Comparison of ENCODE assay signal across 9 cellular contexts in the genomic region with DNA sequence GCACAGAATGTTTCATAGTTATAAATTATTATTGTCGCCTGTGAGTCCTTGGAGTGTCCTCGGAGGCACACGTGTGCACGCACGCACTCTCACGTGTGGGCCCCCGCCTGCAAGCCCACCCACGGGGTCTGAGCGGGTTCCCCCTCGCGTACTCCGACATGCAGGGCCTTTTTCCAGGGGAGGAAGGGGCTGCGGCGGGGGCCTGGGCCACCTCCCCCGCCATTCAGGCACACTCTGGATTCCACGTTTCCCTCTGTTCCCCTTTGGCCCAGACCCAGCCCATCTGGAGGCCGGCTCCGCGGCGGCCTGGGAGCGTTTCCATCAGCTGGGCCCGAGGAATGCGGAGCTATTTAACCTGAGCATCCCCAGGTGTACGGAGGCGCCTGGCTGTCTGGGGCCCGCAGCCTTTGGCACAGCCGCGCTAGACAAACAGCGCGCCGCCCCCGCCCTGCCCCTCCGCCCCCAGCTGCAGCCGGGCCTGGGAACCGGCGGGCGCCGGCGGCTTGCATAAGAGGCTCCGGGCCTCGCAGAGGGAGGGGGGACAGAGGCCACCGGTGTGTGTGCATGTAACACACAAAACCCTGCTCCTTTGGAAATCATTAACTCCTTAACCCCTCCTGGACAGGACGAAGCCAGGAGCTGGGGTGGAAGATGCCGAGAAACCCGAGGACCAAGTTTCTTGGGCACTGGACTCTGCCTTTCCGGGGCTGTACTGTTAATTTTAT. TPM values are rescaled to one million over a fixed set of nuclear protein-coding genes. Genes with fewer than 3 reads are reported as not detected.
DNase-seq lines count a peak whose midpoint lies in the region; ATAC-seq, FAIRE-seq and TF ChIP-seq lines count a peak whose summit lies in the region.
"Had no signal": no experiment of that assay in that cellular context is flagged by ENCODE, and none has a peak within 500 bp of the region (broad histone marks: within the 10 kb centered on the region; RNA-seq: fewer than 3 reads in every experiment).

No MANE protein-coding gene starts in this region.

- H3K9me3 ChIP-seq in WERI-Rb-1 (ENCODE audit: severe bottlenecking) (no peaks in the 10 kb centered on the region), left ventricle myocardium inferior (replicated peaks) (no peaks in the 10 kb centered on the region), prostate gland (no peaks in the 10 kb centered on the region)

- peak overlapping the region; percentile 99 for H3K27ac ChIP-seq in WERI-Rb-1
- H3K27ac ChIP-seq in left ventricle myocardium inferior (replicated peaks) = peak overlapping the region; percentile 93
- peak overlapping the region; percentile 85 to 86 for H3K27ac ChIP-seq in prostate gland

- intact Hi-C loops in Calu3 (cut with micrococcal nuclease; ENCODE audit: unreplicated experiment) (loop anchor here (1.0 kb wide), 1 partner anchor 15 kb away; no protein-coding TSS in a partner anchor), left ventricle myocardium inferior (cut with micrococcal nuclease) (no loop called here), prostate gland (cut with DNase I) (no loop called here)

- peaks cover 82% of the 10 kb centered on the region for H3K4me1 ChIP-seq in left ventricle myocardium inferior
- H3K4me1 ChIP-seq in prostate gland (replicated peaks) = peaks cover 16% of the 10 kb centered on the region

- in situ Hi-C loops in GM13976 (cut with MboI; ENCODE audit: low sequenced_read_pairs, unreplicated experiment) = no loop called here

- H3K36me3 Mint-ChIP-seq in Calu3 (ENCODE audit: insufficient read depth, unreplicated experiment) = peaks cover 92% of the 10 kb centered on the region

- H3K27me3 ChIP-seq in WERI-Rb-1 (ENCODE audit: insufficient read depth, low read depth, severe bottlenecking) = no peaks in the 10 kb centered on the region
- peaks cover 4% of the 10 kb centered on the region for H3K27me3 ChIP-seq in left ventricle myocardium inferior (ENCODE audit: low read depth)
- H3K27me3 ChIP-seq in prostate gland (replicated peaks; ENCODE audit: insufficient read depth) = no peaks in the 10 kb centered on the region

- DNase-seq in Calu3 (peak; percentile 99), NCI-H1417 (lab: John Stamatoyannopoulos, UW) (peak; percentile 95 to 98 (median 98)), WERI-Rb-1 (peak; percentile 87), left ventricle myocardium inferior (peak; percentile 80), prostate gland (ENCODE audit: low spot score) (peak; percentile 93), GM13976 (ENCODE audit: low spot score) (no peak), H54 (ENCODE audit: insufficient read length, low spot score) (no peak)

- ATAC-seq in HG02981 (IDR thresholded peaks at IDR 0.05; ENCODE audit: unreplicated experiment) = no peak

- CTCF ChIA-PET in Calu3 (lab: Charles Lee) = interaction anchor here (0.6 to 7.9 kb wide), 5 partner anchors 12 to 150 kb away, joined by 3 to 1048 read pairs (median 7); no protein-coding TSS in a partner anchor

- H3K36me3 ChIP-seq in WERI-Rb-1 = peaks cover 23% of the 10 kb centered on the region
- no peaks in the 10 kb centered on the region for H3K36me3 ChIP-seq in left ventricle myocardium inferior
- no peaks in the 10 kb centered on the region for H3K36me3 ChIP-seq in prostate gland

- H3K4me3 ChIP-seq in WERI-Rb-1 (ENCODE audit: low read depth, low read length) = peak overlapping the region; percentile 31
- peak overlapping the region; percentile 78 for H3K4me3 ChIP-seq in left ventricle myocardium inferior
- H3K4me3 ChIP-seq in prostate gland = no peak overlapping the region

- H3K4me3 Mint-ChIP-seq in Calu3 (ENCODE audit: low read depth, unreplicated experiment) = peak overlapping the region; percentile 98
- H3K4me3 Mint-ChIP-seq: central memory CD8-positive, alpha-beta T cell had no signal

- peaks cover 11% of the 10 kb centered on the region for H3K27me3 Mint-ChIP-seq in Calu3 (ENCODE audit: unreplicated experiment)

- WGBS in prostate gland = 9% methylated on average over 45 of the region's 46 CpGs

- H3K27ac Mint-ChIP-seq in Calu3 (ENCODE audit: unreplicated experiment) = peak overlapping the region; percentile 96

- TF ChIP-seq POLR2A in prostate gland (IDR thresholded peaks at IDR 0.05) (peak; percentile 37), H54 (IDR thresholded peaks at IDR 0.05; ENCODE audit: low read depth, low read length) (no peak)

- no peaks in the 10 kb centered on the region for H3K9me3 Mint-ChIP-seq in Calu3 (ENCODE audit: low read depth, unreplicated experiment)
- H3K9me3 Mint-ChIP-seq: central memory CD8-positive, alpha-beta T cell had no signal

- BruUV-seq in Calu3 (replicated peaks; lab: Mats Ljungman, UMichigan) = no TSS peak

- FAIRE-seq in H54 (lab: Jason Lieb, UNC) = no peak

- peaks cover 40% of the 10 kb centered on the region for H3K4me1 Mint-ChIP-seq in Calu3 (ENCODE audit: low read depth, unreplicated experiment)

- TF ChIP-seq CTCF in Calu3 (IDR thresholded peaks at IDR 0.05; ENCODE audit: unreplicated experiment) (no peak), WERI-Rb-1 (IDR thresholded peaks at IDR 0.05; ENCODE audit: low read depth, low read length) (no peak), left ventricle myocardium inferior (IDR thresholded peaks at IDR 0.05; ENCODE audit: borderline replicate concordance) (no peak), prostate gland (IDR thresholded peaks at IDR 0.05) (peak in 1 of 4 experiments; percentile 11), GM13976 (IDR thresholded peaks at IDR 0.05; ENCODE audit: borderline replicate concordance, control extremely low read depth, extremely low read depth, insufficient read depth, missing control alignments) (no peak)

RNA-seq across cellular contexts. Expression of a gene that starts 3.3 kb away (rescaled TPM):
- total RNA-seq in Calu3 (2022) = 347 and 431 TPM in 2 replicates
- 91.5 TPM for total RNA-seq in left ventricle myocardium inferior
- 100 to 1,000 TPM; 356 to 514 TPM for total RNA-seq in prostate gland

RNA-seq across cellular contexts. Expression of a gene that starts 29.3 kb away (rescaled TPM):
- not detected in 2 replicates for total RNA-seq in Calu3 (2022)
- 7.6 TPM for total RNA-seq in left ventricle myocardium inferior
- total RNA-seq in prostate gland = 1 to 10 TPM in 1 of 2 donors, under 1 TPM in 1; 0.41 to 3.6 TPM

Comparison
In these comparisons a context has a peak if more than half of its experiments do, and no peak if none do; other contexts are left out.
1. DNase-seq: peak in Calu3 (single experiment), NCI-H1417 (3 of 3), WERI-Rb-1 (single experiment), left ventricle myocardium inferior (single experiment) and prostate gland (single experiment); none in GM13976 (single experiment) and H54 (single experiment).
2. H3K4me3 ChIP-seq: peak in WERI-Rb-1 (single experiment) and left ventricle myocardium inferior (single experiment); none in prostate gland (0 of 2).
3. Peak in every context shown above with its lines, with median percentiles within 50 percentile points of each other: H3K27ac ChIP-seq.